2 cellular contexts compared by ENCODE assay signal in genomic region chr2:68921646-68922045, GRCh38.
A peak's percentile ranks its signal among the peaks of the same experiment; 100 is the strongest.
TF ChIP-seq lines count a peak whose summit lies in the region.

No MANE protein-coding gene starts in this region.

TF ChIP-seq in A549, 52 proteins besides CTCF, POLR2A, EP300 and RAD21:
- no peak for TF ChIP-seq PHF8 (IDR thresholded peaks at IDR 0.05; ENCODE audit: borderline replicate concordance, low read depth)
- TF ChIP-seq FOSL2 (IDR thresholded peaks at IDR 0.05): no peak
- peak; percentile 28; the same call in 1 of the 2 replicates for TF ChIP-seq FOSL2 (CRISPR knock-in tag; IDR thresholded peaks at IDR 0.05)

TF ChIP-seq in IMR-90, 13 proteins besides CTCF, POLR2A, EP300 and RAD21:
- peak; percentile 6; the same call in 1 of the 2 replicates for TF ChIP-seq CEBPB (IDR thresholded peaks at IDR 0.05; ENCODE audit: low read depth, low read length)
- no peak for TF ChIP-seq CHD1 (IDR thresholded peaks at IDR 0.05; ENCODE audit: low read depth, low read length)
